ENCODE assay signal across 27 cellular contexts in genomic region chr1:167566766-167567165, GRCh38. TPM values are rescaled to one million over a fixed set of nuclear protein-coding genes. Genes with fewer than 3 reads are reported as not detected.
DNase-seq lines count a peak whose midpoint lies in the region; ATAC-seq, FAIRE-seq and TF ChIP-seq lines count a peak whose summit lies in the region.
"Had no signal": no experiment of that assay in that cellular context is flagged by ENCODE, and none has a peak within 500 bp of the region (broad histone marks: within the 10 kb centered on the region; RNA-seq: fewer than 3 reads in every experiment).

No MANE protein-coding gene starts in this region.

- no peak for TF ChIP-seq CTCF in MCF 10A (IDR thresholded peaks at IDR 0.05; ENCODE audit: unreplicated experiment)
- no peak for TF ChIP-seq CTCF in breast epithelium (IDR thresholded peaks at IDR 0.05)
- TF ChIP-seq CTCF in keratinocyte (optimal IDR thresholded peaks at IDR 0.05 in 1 of 3, IDR thresholded peaks at IDR 0.05 in 1 of 3, conservative IDR thresholded peaks at IDR 0.05 in 1 of 3; ENCODE audit: extremely low read depth in 1 of 3, insufficient read depth in 2 of 3, low read length in 3 of 3) = no peak

- no TSS peak for BruUV-seq in MCF 10A (replicated peaks; lab: Mats Ljungman, UMichigan)

- H3K27me3 ChIP-seq in breast epithelium (no peaks in the 10 kb centered on the region), keratinocyte (ENCODE audit: control insufficient read depth, extremely low read depth, insufficient read depth, low read length) (no peaks in the 10 kb centered on the region)
- H3K27me3 ChIP-seq: MG63, Peyer's patch had no signal

- POLR2A ChIA-PET in MCF 10A (lab: Yijun Ruan, JAX) = interaction anchor here (8.4 kb wide), 1 partner anchor 14 kb away, joined by 152 read pairs; the partner anchor contains the start of gene CREG1

- H3K9me1 ChIP-seq in keratinocyte (ENCODE audit: control insufficient read depth, extremely low read depth, insufficient read depth, low read length) = peaks cover 2% of the 10 kb centered on the region

- FAIRE-seq in keratinocyte (lab: Jason Lieb, UNC) = no peak
- FAIRE-seq in urothelium cell line (lab: Jason Lieb, UNC) = no peak

- no peaks in the 10 kb centered on the region for H3K9me3 Mint-ChIP-seq in MCF 10A (ENCODE audit: unreplicated experiment)
- H3K9me3 Mint-ChIP-seq: CD8-positive, alpha-beta memory T cell had no signal

- no peaks in the 10 kb centered on the region for H3K79me2 ChIP-seq in keratinocyte (ENCODE audit: control insufficient read depth, insufficient read depth, low read length)

- dilution Hi-C loops in keratinocyte (cut with MboI; ENCODE audit: extremely low pct_ligation_motif_present, low sequenced_read_pairs) = no loop called here

- peak overlapping the region; percentile 12 for H2AFZ ChIP-seq in keratinocyte (ENCODE audit: control insufficient read depth, low read length)
- H2AFZ ChIP-seq: GM23248 had no signal

- peak overlapping the region; percentile 85 for H3K27ac Mint-ChIP-seq in MCF 10A (ENCODE audit: low read depth, unreplicated experiment)
- H3K27ac Mint-ChIP-seq: CD8-positive, alpha-beta memory T cell had no signal

- peaks cover 54% of the 10 kb centered on the region for H3K4me1 Mint-ChIP-seq in MCF 10A (ENCODE audit: insufficient read depth, unreplicated experiment)
- H3K4me1 Mint-ChIP-seq: CD8-positive, alpha-beta memory T cell had no signal

- H3K27me3 Mint-ChIP-seq in MCF 10A (ENCODE audit: insufficient read depth, unreplicated experiment) = no peaks in the 10 kb centered on the region

- H3K36me3 Mint-ChIP-seq in MCF 10A (ENCODE audit: insufficient read depth, unreplicated experiment) = no peaks in the 10 kb centered on the region
- H3K36me3 Mint-ChIP-seq: CD8-positive, alpha-beta memory T cell had no signal

- no peak overlapping the region for H3K4me3 ChIP-seq in breast epithelium
- no peak overlapping the region for H3K4me3 ChIP-seq in keratinocyte (ENCODE audit: control insufficient read depth in 2 of 3, extremely low read depth in 1 of 3, insufficient read depth in 2 of 3, low read depth in 1 of 3, low read length in 3 of 3)
- H3K4me3 ChIP-seq: GM23248, HAP-1, MG63, Peyer's patch, SJSA1 had no signal

- H3K9ac ChIP-seq in keratinocyte (ENCODE audit: control insufficient read depth, extremely low read depth, insufficient read depth, low read length) = no peak overlapping the region
- H3K9ac ChIP-seq: GM23248 had no signal

- H3K36me3 ChIP-seq in breast epithelium = no peaks in the 10 kb centered on the region
- H3K36me3 ChIP-seq in keratinocyte (ENCODE audit: control insufficient read depth in 2 of 2, extremely low read depth in 1 of 2, insufficient read depth in 2 of 2, low read length in 2 of 2) = no peaks in the 10 kb centered on the region
- H3K36me3 ChIP-seq: HAP-1, MG63, Peyer's patch, SJSA1 had no signal

- no peaks in the 10 kb centered on the region for H4K20me1 ChIP-seq in keratinocyte (ENCODE audit: control insufficient read depth, extremely low read depth, insufficient read depth, low read length)

- H3K27ac ChIP-seq in breast epithelium = no peak overlapping the region
- no peak overlapping the region for H3K27ac ChIP-seq in keratinocyte (ENCODE audit: control insufficient read depth, insufficient read depth, low read length)
- H3K27ac ChIP-seq: 22Rv1, C4-2B, GM23248, Peyer's patch, SJSA1 had no signal

- ATAC-seq in HG03565 (IDR thresholded peaks at IDR 0.05; ENCODE audit: unreplicated experiment) (no peak), GM21390 (IDR thresholded peaks at IDR 0.05; ENCODE audit: unreplicated experiment) (no peak)

- H3K4me2 ChIP-seq in keratinocyte (ENCODE audit: control insufficient read depth, extremely low read depth, insufficient read depth, low read depth, low read length) = no peak overlapping the region

- intact Hi-C loops in MCF 10A (cut with micrococcal nuclease) = no loop called here
- intact Hi-C loops in breast epithelium (cut with DNase I; ENCODE audit: low total_unique reads) = no loop called here

- DNase-seq in MCF 10A (ENCODE audit: unreplicated experiment) (peak; percentile 41), breast epithelium (ENCODE audit: low spot score in 2 of 2) (no peak), UCSD-AML1 (lab: John Stamatoyannopoulos, UW; ENCODE audit: unreplicated experiment) (peak; percentile 17), keratinocyte (ENCODE audit: low read depth, low spot score) (no peak), T-helper 9 cell (no peak), urothelium cell line (ENCODE audit: low spot score) (no peak)
- DNase-seq: CD8-positive, alpha-beta memory T cell; DMS53; EL; GM23248; IMR-90; MG63; NCI-H1092; NCI-H1436; NCI-H187 treated with DMSO at 0.1 percent for 48 hours; NCI-H2107; NCI-H510A treated with DMSO at 0.1 percent for 48 hours; NCI-H748 treated with DMSO at 0.1 percent for 48 hours; NK-92 treated with Interleukin-12 subunit alpha and Interleukin-12 subunit beta, amount 100 ng/mL, for 24 hours; Peyer's patch; T-helper 1 cell had no signal

- H3K4me3 Mint-ChIP-seq in MCF 10A (ENCODE audit: unreplicated experiment) = no peak overlapping the region
- H3K4me3 Mint-ChIP-seq: CD8-positive, alpha-beta memory T cell had no signal

- H3K4me1 ChIP-seq in breast epithelium (no peaks in the 10 kb centered on the region), keratinocyte (ENCODE audit: control insufficient read depth, extremely low read depth, insufficient read depth, low read length) (peaks cover 15% of the 10 kb centered on the region)
- H3K4me1 ChIP-seq: Peyer's patch, SJSA1 had no signal

- CTCF ChIA-PET in MCF 10A (lab: Yijun Ruan, JAX) = interaction anchor here (0.6 to 7.0 kb wide), 5 partner anchors 10 to 120 kb away, joined by 3 to 79 read pairs (median 42); partner anchors contain the start of gene CREG1

- H3K9me3 ChIP-seq in breast epithelium (no peaks in the 10 kb centered on the region), keratinocyte (ENCODE audit: control insufficient read depth, low read depth, low read length) (no peaks in the 10 kb centered on the region)
- H3K9me3 ChIP-seq: HAP-1, MG63, Peyer's patch, SJSA1 had no signal

- TF ChIP-seq POLR2A in breast epithelium (IDR thresholded peaks at IDR 0.05) = no peak

RNA-seq across cellular contexts. Expression of gene CREG1, which starts 13.2 kb away (rescaled TPM):
- total RNA-seq in MCF 10A (2022) (136 and 154 TPM in 2 replicates), breast epithelium (100 to 1,000 TPM; 156 to 444 (median 190) TPM)
- 41.6 to 68.8 TPM (median 48.9 TPM) in 3 replicates for polyA plus RNA-seq in keratinocyte
- 35.7 TPM for polyA plus RNA-seq in keratinocyte (2011; ENCODE audit: low read depth)
- polyA plus RNA-seq in keratinocyte (2011; cell fraction: cytosol; rRNA removed) = 41.8 and 76.7 TPM in 2 replicates
- 39.4 and 45.8 TPM in 2 replicates for polyA plus RNA-seq in keratinocyte (2011; cell fraction: nucleus; rRNA removed)
- 26.0 and 101 TPM in 2 replicates for polyA plus RNA-seq in keratinocyte (2012; ENCODE audit: low replicate concordance)
- 3.8 to 20.9 TPM (median 11.7 TPM) in 3 replicates for polyA minus RNA-seq in keratinocyte
- 36.4 TPM for polyA minus RNA-seq in keratinocyte (2011; cell fraction: cytosol; rRNA and poly(A)+ RNA removed)
- 18.3 and 19.5 TPM in 2 replicates for polyA minus RNA-seq in keratinocyte (2011; cell fraction: nucleus; rRNA and poly(A)+ RNA removed)

RNA-seq across cellular contexts. Expression of gene CD247, which starts 48.4 kb away (rescaled TPM):
- not detected in 2 replicates for total RNA-seq in MCF 10A (2022)
- total RNA-seq in breast epithelium = 1 to 10 TPM in 2 of 3 donors, under 1 TPM in 1; 0.80 to 2.0 (median 2.0) TPM
- polyA plus RNA-seq in keratinocyte = not detected in 3 replicates
- 0.57 TPM for polyA plus RNA-seq in keratinocyte (2011; ENCODE audit: low read depth)
- polyA plus RNA-seq in keratinocyte (2011; cell fraction: cytosol; rRNA removed) = not detected in 2 replicates
- polyA plus RNA-seq in keratinocyte (2011; cell fraction: nucleus; rRNA removed) = 0.09 TPM in 1 of 2 replicates, not detected in the other
- 0.85 TPM in 1 of 2 replicates, not detected in the other for polyA plus RNA-seq in keratinocyte (2012; ENCODE audit: low replicate concordance)
- polyA minus RNA-seq in keratinocyte = not detected in 3 replicates
- not detected for polyA minus RNA-seq in keratinocyte (2011; cell fraction: cytosol; rRNA and poly(A)+ RNA removed)
- polyA minus RNA-seq in keratinocyte (2011; cell fraction: nucleus; rRNA and poly(A)+ RNA removed) = not detected in 2 replicates
- total RNA-seq: GM23248, IMR-90, SJSA1 had no signal
- polyA plus RNA-seq: GM23248, IMR-90 had no signal

Comparison
In these comparisons a context has a peak if more than half of its experiments do, and no peak if none do; other contexts are left out.
1. DNase-seq: peak in MCF 10A (single experiment) and UCSD-AML1 (single experiment); none in breast epithelium (0 of 2), keratinocyte (single experiment), T-helper 9 cell (single experiment) and urothelium cell line (single experiment).